ENCODE assay signal across 2 cellular contexts in genomic region chr9:121981118-121981883, GRCh38.
TF ChIP-seq lines count a peak whose summit lies in the region.

No MANE protein-coding gene starts in this region.

TF ChIP-seq in liver, 16 proteins besides CTCF, POLR2A, EP300 and RAD21 (continued from another document):
- TF ChIP-seq ZBTB33 (IDR thresholded peaks at IDR 0.05) (no peak), NR2F2 (IDR thresholded peaks at IDR 0.05) (no peak), HNF4G (IDR thresholded peaks at IDR 0.05) (no peak), JUND (IDR thresholded peaks at IDR 0.05) (no peak), FOXA2 (IDR thresholded peaks at IDR 0.05) (no peak), SP1 (IDR thresholded peaks at IDR 0.05) (peak; percentile 8), GABPA (IDR thresholded peaks at IDR 0.05 in 1 of 2, conservative IDR thresholded peaks at IDR 0.05 in 1 of 2) (no peak), TAF1 (conservative IDR thresholded peaks at IDR 0.05) (no peak), HNF4A (conservative IDR thresholded peaks at IDR 0.05) (peak; percentile 64), RXRA (IDR thresholded peaks at IDR 0.05) (no peak), MAX (IDR thresholded peaks at IDR 0.05) (no peak)

TF ChIP-seq in WTC11, 78 proteins besides CTCF, POLR2A, EP300 and RAD21 (continued from another document):
- no peak for TF ChIP-seq ZNF532 (CRISPR knock-in tag; IDR thresholded peaks at IDR 0.05; ENCODE audit: borderline replicate concordance)
- TF ChIP-seq TP53 (CRISPR knock-in tag; IDR thresholded peaks at IDR 0.05) = no peak
